Comparison of ENCODE assay signal across 28 cellular contexts in genomic region chr17:36632916-36633846, GRCh38. TPM values are rescaled to one million over a fixed set of nuclear protein-coding genes. Genes with fewer than 3 reads are reported as not detected.
A peak's percentile ranks its signal among the peaks of the same experiment; 100 is the strongest.
DNase-seq lines count a peak whose midpoint lies in the region; ATAC-seq and TF ChIP-seq lines count a peak whose summit lies in the region.
"Had no signal": no experiment of that assay in that cellular context is flagged by ENCODE, and none has a peak within 500 bp of the region (broad histone marks: within the 10 kb centered on the region; RNA-seq: fewer than 3 reads in every experiment).

No MANE protein-coding gene starts in this region.

- no peak overlapping the region for H3K9ac ChIP-seq in HUES64 (ENCODE audit: low read depth, low read length)
- no peak overlapping the region for H3K9ac ChIP-seq in endodermal cell (ENCODE audit: extremely low read depth, low read length, poor library complexity, severe bottlenecking)
- H3K9ac ChIP-seq: GM23248 had no signal

- DNase-seq in endodermal cell (peak; percentile 84), iPS-NIHi11 (ENCODE audit: low spot score) (peak; percentile 52), UCSD-AML1 (lab: John Stamatoyannopoulos, UW; ENCODE audit: unreplicated experiment) (no peak), NCI-H1092 (lab: John Stamatoyannopoulos, UW) (no peak)
- DNase-seq in activated CD4-positive, alpha-beta T cell treated with anti-CD3 and anti-CD28 coated beads for 4 hours, result no peak
- DNase-seq: activated CD4-positive, alpha-beta T cell treated with anti-CD3 and anti-CD28 coated beads for 1 hour; activated CD8-positive, alpha-beta T cell treated with anti-CD3 and anti-CD28 coated beads, Interleukin-2, amount 10 ng/mL, durations not matched to agents 7 days and 5 days; C1 segment of cervical spinal cord; Caco-2; DMS53; GM23248; kidney glomerular epithelial cell; lower lobe of right lung; MM.1S; naive thymus-derived CD8-positive, alpha-beta T cell; NCI-H1417 treated with DMSO at 0.1 percent for 48 hours; NCI-H345; NCI-H69; SHP77 treated with DMSO at 0.1 percent for 48 hours; stimulated activated naive CD4-positive, alpha-beta T cell; T-helper 2 cell; upper lobe of right lung had no signal

- H3K9me3 ChIP-seq in HUES64 (ENCODE audit: insufficient read depth, low read depth, low read length) (no peaks in the 10 kb centered on the region), endodermal cell (ENCODE audit: control insufficient read depth, low read length) (no peaks in the 10 kb centered on the region)
- H3K9me3 ChIP-seq: Caco-2, lower lobe of right lung, upper lobe of right lung had no signal

- H3K4me3 ChIP-seq in HUES64 (ENCODE audit: low read length) (peak overlapping the region; percentile 29; the same call in 1 of the 2 replicates), endodermal cell (ENCODE audit: low read length) (no peak overlapping the region)
- H3K4me3 ChIP-seq: GM23248, lower lobe of right lung, skin epidermis, upper lobe of right lung had no signal

- ATAC-seq in GM21515 (IDR thresholded peaks at IDR 0.05; ENCODE audit: unreplicated experiment), result no peak
- ATAC-seq: activated CD8-positive, alpha-beta T cell treated with anti-CD3 and anti-CD28 coated beads, Interleukin-2, amount 10 ng/mL, durations not matched to agents 7 days and 5 days; lower lobe of right lung; naive thymus-derived CD8-positive, alpha-beta T cell; Panc1; upper lobe of right lung had no signal

- H3K4me1 Mint-ChIP-seq in endodermal cell, result peaks cover 28% of the 10 kb centered on the region

- H3K9me3 Mint-ChIP-seq in endodermal cell, result no peaks in the 10 kb centered on the region
- H3K9me3 Mint-ChIP-seq: activated naive CD4-positive, alpha-beta T cell treated with anti-CD3 and anti-CD28 coated beads, Interleukin-2, amount 50 U/mL, for 24 hours; naive thymus-derived CD8-positive, alpha-beta T cell had no signal

- H3K27me3 ChIP-seq in HUES64 (ENCODE audit: insufficient read depth, low read length) (peaks cover 19% of the 10 kb centered on the region), endodermal cell (ENCODE audit: control insufficient read depth, insufficient read depth, low read length, poor library complexity, severe bottlenecking) (peaks cover 18% of the 10 kb centered on the region)

- H3K27ac Mint-ChIP-seq in endodermal cell, result no peak overlapping the region
- H3K27ac Mint-ChIP-seq: activated CD8-positive, alpha-beta T cell treated with anti-CD3 and anti-CD28 coated beads, Interleukin-2, amount 10 ng/mL, durations not matched to agents 7 days and 5 days; activated naive CD4-positive, alpha-beta T cell treated with anti-CD3 and anti-CD28 coated beads, Interleukin-2, amount 50 U/mL, for 24 hours had no signal

- no peak overlapping the region for H3K4me3 Mint-ChIP-seq in endodermal cell
- H3K4me3 Mint-ChIP-seq: activated CD8-positive, alpha-beta T cell treated with anti-CD3 and anti-CD28 coated beads, Interleukin-2, amount 10 ng/mL, durations not matched to agents 7 days and 5 days; activated naive CD4-positive, alpha-beta T cell treated with anti-CD3 and anti-CD28 coated beads, Interleukin-2, amount 50 U/mL, for 24 hours; naive thymus-derived CD8-positive, alpha-beta T cell had no signal

- no peaks in the 10 kb centered on the region for H3K36me3 Mint-ChIP-seq in endodermal cell (ENCODE audit: low read depth)
- H3K36me3 Mint-ChIP-seq: activated naive CD4-positive, alpha-beta T cell treated with anti-CD3 and anti-CD28 coated beads, Interleukin-2, amount 50 U/mL, for 24 hours; naive thymus-derived CD8-positive, alpha-beta T cell had no signal

- 24% methylated on average over 17 of the region's 20 CpGs for WGBS in HUES64
- WGBS in endodermal cell (ENCODE audit: insufficient coverage in 1 of 2, insufficient read length in 1 of 2), 2 experiments, result 34 to 42% methylated on average over 15 to 19 of the region's 20 CpGs

- H3K27ac ChIP-seq in HUES64 (ENCODE audit: low read depth, low read length), result no peak overlapping the region
- H3K27ac ChIP-seq in endodermal cell (ENCODE audit: low read depth, low read length), result no peak overlapping the region
- H3K27ac ChIP-seq: epithelial cell of prostate, GM23248, lower lobe of right lung, skin epidermis, upper lobe of right lung had no signal

- H3K36me3 ChIP-seq in HUES64 (ENCODE audit: insufficient read depth, low read length) (no peaks in the 10 kb centered on the region), endodermal cell (ENCODE audit: control insufficient read depth, insufficient read depth, low read length) (no peaks in the 10 kb centered on the region)
- H3K36me3 ChIP-seq: lower lobe of right lung, upper lobe of right lung had no signal

- H3K4me1 ChIP-seq in HUES64 (ENCODE audit: insufficient read depth, low read length) (peaks cover 20% of the 10 kb centered on the region), endodermal cell (ENCODE audit: control insufficient read depth, insufficient read depth, low read length) (peaks cover 14% of the 10 kb centered on the region)
- H3K4me1 ChIP-seq: Caco-2, lower lobe of right lung, upper lobe of right lung had no signal

- no peak for TF ChIP-seq CTCF in endodermal cell (conservative IDR thresholded peaks at IDR 0.05)

- H3K27me3 Mint-ChIP-seq in endodermal cell (ENCODE audit: insufficient read depth), result peaks cover 22% of the 10 kb centered on the region

RNA-seq across cellular contexts. Expression of gene MRM1, which starts 31.8 kb away (rescaled TPM):
- polyA plus RNA-seq in HUES64 (2013, experiment 1 of 2), result 5.0 TPM
- 4.5 TPM for polyA plus RNA-seq in HUES64 (2013, experiment 2 of 2)
- 10 to 100 TPM; 10.7 to 11.4 TPM for total RNA-seq in endodermal cell
- 2.4 TPM for polyA plus RNA-seq in endodermal cell (2013, experiment 1 of 2)
- polyA plus RNA-seq in endodermal cell (2013, experiment 2 of 2), result 1.7 TPM

RNA-seq across cellular contexts. Expression of gene DHRS11, which starts 41.5 kb away (rescaled TPM):
- polyA plus RNA-seq in HUES64 (2013, experiment 1 of 2), result 17.2 TPM
- 19.1 TPM for polyA plus RNA-seq in HUES64 (2013, experiment 2 of 2)
- 10 to 100 TPM; 25.5 to 28.5 TPM for total RNA-seq in endodermal cell
- polyA plus RNA-seq in endodermal cell (2013, experiment 1 of 2), result 20.2 TPM
- polyA plus RNA-seq in endodermal cell (2013, experiment 2 of 2), result 19.2 TPM

Comparison
In these comparisons a context has a peak if more than half of its experiments do, and no peak if none do; other contexts are left out.
1. DNase-seq: peak in endodermal cell (single experiment) and iPS-NIHi11 (single experiment); none in UCSD-AML1 (single experiment), activated CD4-positive, alpha-beta T cell treated with anti-CD3 and anti-CD28 coated beads for 4 hours (0 of 2) and NCI-H1092 (single experiment).